In genomic region chr11:34136420-34136819, GRCh38 we compare ENCODE assay signal across 20 cellular contexts.
"Had no signal": no experiment of that assay in that cellular context is flagged by ENCODE, and none has a peak within 500 bp of the region (broad histone marks: within the 10 kb centered on the region; RNA-seq: fewer than 3 reads in every experiment).

No MANE protein-coding gene starts in this region.

- H3K9me3 ChIP-seq: heart right ventricle, right atrium auricular region, sigmoid colon had no signal

- H3K27me3 ChIP-seq: dorsolateral prefrontal cortex, heart right ventricle, right atrium auricular region, sigmoid colon had no signal

- H3K9me3 Mint-ChIP-seq: naive B cell, nephron progenitor cell had no signal

- H3K27ac ChIP-seq: dorsolateral prefrontal cortex, heart right ventricle, right atrium auricular region, sigmoid colon, skin epidermis had no signal

- H3K4me3 ChIP-seq: dorsolateral prefrontal cortex, heart right ventricle, lung, right atrium auricular region, sigmoid colon, skin epidermis had no signal

- ATAC-seq: left ventricle myocardium superior had no signal

- FAIRE-seq: frontal cortex, islet of Langerhans had no signal

- H3K4me3 Mint-ChIP-seq: naive B cell, nephron progenitor cell had no signal

- H3K27me3 Mint-ChIP-seq: naive B cell had no signal

- H3K27ac Mint-ChIP-seq: nephron progenitor cell had no signal

- DNase-seq: cortex of kidney; dorsolateral prefrontal cortex; effector CD8-positive, alpha-beta T cell; heart right ventricle; hypothalamus; left ventricle myocardium superior; mesendoderm; naive B cell; nephron progenitor cell; posterior cingulate gyrus; sigmoid colon; stimulated activated CD4-positive, alpha-beta T cell treated with anti-CD3 and anti-CD28 coated beads, Interleukin-2, amount 100 ng/mL, for 24 hours; stimulated activated CD4-positive, alpha-beta T cell treated with anti-CD3 and anti-CD28 coated beads, Interleukin-4, amount 100 ng/mL, for 4 hours; stimulated activated naive CD4-positive, alpha-beta T cell treated with Interleukin-2 at 50 U/mL for 16 hours; trophoblast cell had no signal

- H3K4me1 ChIP-seq: sigmoid colon had no signal
